In genomic region chr15:82543155-82543554, GRCh38 we compare ENCODE assay signal across 11 cellular contexts.
DNase-seq lines count a peak whose midpoint lies in the region; FAIRE-seq and TF ChIP-seq lines count a peak whose summit lies in the region.
"Had no signal": no experiment of that assay in that cellular context is flagged by ENCODE, and none has a peak within 500 bp of the region (broad histone marks: within the 10 kb centered on the region; RNA-seq: fewer than 3 reads in every experiment).

No MANE protein-coding gene starts in this region.

- peaks cover 15% of the 10 kb centered on the region for H3K36me3 ChIP-seq in HUES48 (ENCODE audit: control insufficient read depth, insufficient read depth, low read length)
- peaks cover 14% of the 10 kb centered on the region for H3K36me3 ChIP-seq in adipocyte (ENCODE audit: control insufficient read depth, insufficient read depth, low read length, severe bottlenecking)

- no peaks in the 10 kb centered on the region for H3K9me3 ChIP-seq in HUES48 (ENCODE audit: control insufficient read depth, insufficient read depth, low read length)
- no peaks in the 10 kb centered on the region for H3K9me3 ChIP-seq in adipocyte (ENCODE audit: control insufficient read depth, low read length)

- no peak for FAIRE-seq in RCC 7860 (lab: Jason Lieb, UNC)

- H3K27me3 ChIP-seq in HUES48 (ENCODE audit: control insufficient read depth, insufficient read depth, low read length), result no peaks in the 10 kb centered on the region
- H3K27me3 ChIP-seq in adipocyte (replicated peaks; ENCODE audit: control insufficient read depth, insufficient read depth, low read length), result no peaks in the 10 kb centered on the region

- H3K9ac ChIP-seq in HUES48 (ENCODE audit: low read depth, low read length) (no peak overlapping the region), adipocyte (ENCODE audit: low read length) (no peak overlapping the region)

- no peak overlapping the region for H3K4me3 ChIP-seq in AG10803 (ENCODE audit: low read length)
- no peak overlapping the region for H3K4me3 ChIP-seq in HUES48 (ENCODE audit: low read depth, low read length)
- no peak overlapping the region for H3K4me3 ChIP-seq in adipocyte (ENCODE audit: low read length)
- H3K4me3 ChIP-seq: skin epidermis had no signal

- H3K4me1 ChIP-seq in HUES48 (ENCODE audit: control insufficient read depth, insufficient read depth, low read length) (peaks cover 25% of the 10 kb centered on the region), adipocyte (ENCODE audit: control insufficient read depth, insufficient read depth, low read length) (peaks cover 22% of the 10 kb centered on the region)

- no peak for TF ChIP-seq CTCF in AG10803 (conservative IDR thresholded peaks at IDR 0.05; ENCODE audit: low read length)

- peak overlapping the region; percentile 21 for H3K27ac ChIP-seq in HUES48 (ENCODE audit: low read depth, low read length)
- H3K27ac ChIP-seq: C4-2B, skin epidermis, VCaP had no signal

- peak; percentile 80 for DNase-seq in AG10803 (ENCODE audit: low read depth)
- peak; percentile 69 for DNase-seq in adipocyte (ENCODE audit: low read depth)
- DNase-seq in iPS-NIHi11 (ENCODE audit: low spot score), result peak; percentile 39
- DNase-seq in activated effector memory CD4-positive, alpha-beta T cell treated with anti-CD3 and anti-CD28 coated beads, Interleukin-2, amount 50 U/mL, for 16 hours, result no peak
- no peak for DNase-seq in HPDE6-E6E7 (ENCODE audit: extremely low spot score)
- DNase-seq in NCI-H1930 (lab: John Stamatoyannopoulos, UW), result no peak
- no peak for DNase-seq in RCC 7860 (ENCODE audit: low spot score)

Comparison
In these comparisons a context has a peak if more than half of its experiments do, and no peak if none do; other contexts are left out.
1. DNase-seq: peak in AG10803 (single experiment), adipocyte (single experiment) and iPS-NIHi11 (single experiment); none in activated effector memory CD4-positive, alpha-beta T cell treated with anti-CD3 and anti-CD28 coated beads, Interleukin-2, amount 50 U/mL, for 16 hours (single experiment), HPDE6-E6E7 (single experiment), NCI-H1930 (0 of 2) and RCC 7860 (single experiment).